8 cellular contexts compared by ENCODE assay signal in the genomic region with DNA sequence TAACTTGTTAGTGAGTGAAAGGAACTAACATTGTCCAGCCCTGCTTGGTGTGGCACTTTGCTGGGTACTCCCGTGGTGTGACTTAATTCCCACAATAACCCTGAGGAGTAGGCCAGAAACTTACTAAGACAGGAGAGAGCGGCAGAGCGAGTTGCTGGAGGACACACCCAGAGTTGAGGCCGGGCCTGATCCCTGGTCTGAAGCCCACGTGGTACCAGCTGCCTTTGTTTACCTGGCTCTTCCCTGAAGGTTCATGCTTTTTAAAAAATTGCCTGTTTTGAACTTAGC. TPM values are rescaled to one million over a fixed set of nuclear protein-coding genes. Genes with fewer than 3 reads are reported as not detected.
DNase-seq lines count a peak whose midpoint lies in the region; ATAC-seq, FAIRE-seq and TF ChIP-seq lines count a peak whose summit lies in the region.

No MANE protein-coding gene starts in this region.

- no peak overlapping the region for H2BK5ac ChIP-seq in mesendoderm (ENCODE audit: low read length)

- peak overlapping the region; percentile 85 for H3K18ac ChIP-seq in mesendoderm (ENCODE audit: low read length)

- H3K27me3 ChIP-seq in duodenal mucosa (ENCODE audit: control insufficient read depth in 1 of 2, insufficient read depth in 2 of 2, low read length in 2 of 2), result no peaks in the 10 kb centered on the region
- H3K27me3 ChIP-seq in mesendoderm (ENCODE audit: insufficient read depth, low read length, poor library complexity), result no peaks in the 10 kb centered on the region

- H3K9ac ChIP-seq in duodenal mucosa (ENCODE audit: low read depth in 1 of 2, low read length in 2 of 2) (peak overlapping the region; percentile 87 to 91), mesendoderm (ENCODE audit: low read length) (peak overlapping the region; percentile 88)

- no peak overlapping the region for H4K8ac ChIP-seq in mesendoderm (ENCODE audit: low read depth, low read length)

- H3K79me2 ChIP-seq in mesendoderm (ENCODE audit: control insufficient read depth, insufficient read depth, low read length), result peaks cover 2% of the 10 kb centered on the region

- no peak overlapping the region for H2AK5ac ChIP-seq in mesendoderm (ENCODE audit: low read length)

- no peak overlapping the region for H2BK15ac ChIP-seq in mesendoderm (replicated peaks; ENCODE audit: low read depth)

- DNase-seq in Right ventricle myocardium inferior (ENCODE audit: missing footprints) (no peak), cardiac septum (ENCODE audit: low spot score) (no peak), mesendoderm (peak; percentile 48), urothelium cell line (ENCODE audit: low spot score) (peak; percentile 59)

- intact Hi-C loops in Right ventricle myocardium inferior (cut with DNase I) (no loop called here), cardiac septum (cut with DNase I) (no loop called here)

- peak overlapping the region; percentile 29 for H3K23ac ChIP-seq in mesendoderm (ENCODE audit: low read length)

- peak overlapping the region; percentile 91 for H3K4me3 ChIP-seq in duodenal mucosa (ENCODE audit: low read depth in 1 of 2, low read length in 2 of 2)
- H3K4me3 ChIP-seq in mesendoderm (ENCODE audit: low read length), result peak overlapping the region; percentile 74

- H3K56ac ChIP-seq in mesendoderm (ENCODE audit: low read length), result peak overlapping the region; percentile 94

- peak overlapping the region; percentile 77 for H3K4ac ChIP-seq in mesendoderm (ENCODE audit: low read depth, low read length)

- peaks cover 25% of the 10 kb centered on the region for H3K79me1 ChIP-seq in mesendoderm (ENCODE audit: low read length)

- peak overlapping the region; percentile 47 for H2BK120ac ChIP-seq in mesendoderm (ENCODE audit: low read depth, low read length)

- FAIRE-seq in urothelium cell line (lab: Jason Lieb, UNC), result peak; percentile 88

- no CpG with 5 or more reads among the region's 5 CpGs for WGBS in mesendoderm (ENCODE audit: extremely low coverage, insufficient coverage, low lambda C conversion rate)

- no peaks in the 10 kb centered on the region for H3K9me3 ChIP-seq in duodenal mucosa (ENCODE audit: control insufficient read depth in 1 of 2, low read length in 2 of 2)

- peak; percentile 8 for ATAC-seq in Right ventricle myocardium inferior
- no peak for ATAC-seq in HG03457 (IDR thresholded peaks at IDR 0.05; ENCODE audit: unreplicated experiment)
- no peak for ATAC-seq in HG02642 (IDR thresholded peaks at IDR 0.05; ENCODE audit: poor library complexity, unreplicated experiment)

- H3K27ac ChIP-seq in duodenal mucosa (ENCODE audit: low read depth, low read length) (peak overlapping the region; percentile 90), mesendoderm (ENCODE audit: low read depth, low read length) (no peak overlapping the region)

- peak overlapping the region; percentile 66 for H3K4me2 ChIP-seq in mesendoderm (ENCODE audit: low read length)

- H3K36me3 ChIP-seq in duodenal mucosa (ENCODE audit: control insufficient read depth in 1 of 2, insufficient read depth in 2 of 2, low read length in 2 of 2), result peaks cover 0 to 9% of the 10 kb centered on the region in 2 donors
- H3K36me3 ChIP-seq in mesendoderm (ENCODE audit: control insufficient read depth, insufficient read depth, low read length), result peaks cover 1% of the 10 kb centered on the region

- no peak overlapping the region for H4K5ac ChIP-seq in mesendoderm (ENCODE audit: low read length)

- peaks cover 50 to 66% of the 10 kb centered on the region in 2 donors for H3K4me1 ChIP-seq in duodenal mucosa (ENCODE audit: control insufficient read depth in 1 of 2, insufficient read depth in 2 of 2, low read length in 2 of 2)
- no peaks in the 10 kb centered on the region for H3K4me1 ChIP-seq in mesendoderm (ENCODE audit: control insufficient read depth, low read depth, low read length)

TF ChIP-seq in PFSK-1, 5 proteins besides CTCF, POLR2A, EP300 and RAD21:
- TF ChIP-seq POLR2AphosphoS5 (IDR thresholded peaks at IDR 0.05; ENCODE audit: low read depth, low read length), result 0 out of 2 replicates have a peak, but pooled peaks have one; percentile 5
- no peak for TF ChIP-seq TAF1 (IDR thresholded peaks at IDR 0.05; ENCODE audit: borderline replicate concordance, insufficient read depth, low read length)

RNA-seq across cellular contexts. Expression of a gene that starts 0.6 kb away (rescaled TPM):
- total RNA-seq in Right ventricle myocardium inferior (58.4 TPM), cardiac septum (33.5 TPM)
- 171 TPM for polyA plus RNA-seq in PFSK-1 (2012; ENCODE audit: insufficient read length, low read depth)
- polyA plus RNA-seq in mesendoderm (2013, experiment 1 of 2), result 57.1 TPM
- 58.0 TPM for polyA plus RNA-seq in mesendoderm (2013, experiment 2 of 2)

RNA-seq across cellular contexts. Expression of a gene that starts 0.9 kb away (rescaled TPM):
- 54.6 TPM for total RNA-seq in Right ventricle myocardium inferior
- total RNA-seq in cardiac septum, result 29.7 TPM
- polyA plus RNA-seq in PFSK-1 (2012; ENCODE audit: insufficient read length, low read depth), result 33.4 TPM
- polyA plus RNA-seq in mesendoderm (2013, experiment 1 of 2), result 13.0 TPM
- polyA plus RNA-seq in mesendoderm (2013, experiment 2 of 2), result 11.7 TPM

RNA-seq across cellular contexts. Expression of a gene that starts 31.4 kb away (rescaled TPM):
- 11.2 TPM for total RNA-seq in Right ventricle myocardium inferior
- 50.2 TPM for total RNA-seq in cardiac septum
- polyA plus RNA-seq in PFSK-1 (2012; ENCODE audit: insufficient read length, low read depth), result 44.1 TPM
- polyA plus RNA-seq in mesendoderm (2013, experiment 1 of 2), result 13.9 TPM
- polyA plus RNA-seq in mesendoderm (2013, experiment 2 of 2), result 13.1 TPM

Comparison
In these comparisons a context has a peak if more than half of its experiments do, and no peak if none do; other contexts are left out.
1. DNase-seq: peak in mesendoderm (single experiment) and urothelium cell line (single experiment); none in Right ventricle myocardium inferior (single experiment) and cardiac septum (single experiment).